ENCODE assay signal across 16 cellular contexts in the genomic region with DNA sequence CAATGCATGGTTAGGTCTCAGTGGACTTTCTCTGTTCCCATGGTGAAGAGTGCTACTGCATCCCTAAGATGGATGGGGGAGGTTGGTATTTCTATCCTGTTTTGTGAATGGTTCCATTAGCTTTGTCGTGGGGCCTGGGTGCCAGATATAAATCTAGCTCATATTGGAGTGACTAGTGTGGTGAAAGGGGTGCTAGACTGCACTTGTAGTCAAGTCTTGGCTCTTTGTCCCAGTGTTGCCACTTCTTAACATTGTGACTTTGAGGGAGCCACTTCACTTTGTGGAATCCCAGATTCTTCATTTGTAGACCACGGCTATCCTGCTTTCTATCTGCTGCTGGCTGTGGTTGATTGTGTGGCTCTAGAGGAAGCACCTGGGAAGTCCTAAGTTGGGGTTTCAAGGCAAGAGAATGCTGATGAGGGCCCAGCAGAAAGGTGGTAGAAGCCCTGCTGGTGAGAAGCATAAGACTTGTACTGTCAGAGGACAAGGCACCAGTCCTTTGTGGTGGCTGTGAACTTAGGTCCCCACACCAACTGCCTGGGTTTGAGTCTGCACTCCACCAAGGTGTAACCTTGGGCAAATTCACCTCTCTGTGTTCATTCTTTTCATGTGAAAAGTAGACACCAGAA. TPM values are rescaled to one million over a fixed set of nuclear protein-coding genes. Genes with fewer than 3 reads are reported as not detected.
DNase-seq lines count a peak whose midpoint lies in the region; ATAC-seq and TF ChIP-seq lines count a peak whose summit lies in the region.
"Had no signal": no experiment of that assay in that cellular context is flagged by ENCODE, and none has a peak within 500 bp of the region (broad histone marks: within the 10 kb centered on the region; RNA-seq: fewer than 3 reads in every experiment).

No MANE protein-coding gene starts in this region.

- H3K4me2 ChIP-seq in BLaER1 treated with 17β-estradiol and CSF1 and Interleukin-3, amounts not matched to agents 10 nM and 100 nM, result peak overlapping the region; percentile 5 to 75 (median 63); a peak in 19 of 22 replicates
- H3K4me2 ChIP-seq: SK-N-SH had no signal

- no peak for ATAC-seq in WTC11
- ATAC-seq in right lobe of liver, result no peak
- ATAC-seq in GM18519 (IDR thresholded peaks at IDR 0.05; ENCODE audit: low FRiP score, unreplicated experiment), result no peak

- H3K9me3 Mint-ChIP-seq in Caco-2 (ENCODE audit: unreplicated experiment), result no peaks in the 10 kb centered on the region
- no peaks in the 10 kb centered on the region for H3K9me3 Mint-ChIP-seq in WTC11

- intact Hi-C loops in Caco-2 (cut with micrococcal nuclease; ENCODE audit: unreplicated experiment) (no loop called here), right lobe of liver (cut with DNase I) (no loop called here), testis (cut with DNase I; ENCODE audit: low total_unique reads) (no loop called here)

- H3K4me3 ChIP-seq in BLaER1 treated with 17β-estradiol and CSF1 and Interleukin-3, amounts not matched to agents 10 nM and 100 nM, result no peak overlapping the region
- H3K4me3 ChIP-seq in Caco-2 (ENCODE audit: low read depth, low read length) (no peak overlapping the region), right lobe of liver (no peak overlapping the region), testis (no peak overlapping the region)
- H3K4me3 ChIP-seq: dorsolateral prefrontal cortex, prostate gland had no signal

- TF ChIP-seq CTCF in Caco-2 (IDR thresholded peaks at IDR 0.05; ENCODE audit: insufficient read depth in 1 of 2, low read depth in 1 of 2, low read length in 1 of 2, severe bottlenecking in 1 of 2, unreplicated experiment in 1 of 2) (no peak), WTC11 (IDR thresholded peaks at IDR 0.05) (no peak), right lobe of liver (IDR thresholded peaks at IDR 0.05) (no peak), GM20000 (IDR thresholded peaks at IDR 0.05; ENCODE audit: extremely low read depth, missing control alignments) (no peak), testis (IDR thresholded peaks at IDR 0.05) (no peak)

- H3K9ac ChIP-seq in BLaER1 treated with 17β-estradiol and CSF1 and Interleukin-3, amounts not matched to agents 10 nM and 100 nM, result no peak overlapping the region
- H3K9ac ChIP-seq: SK-N-SH had no signal

- H3K27ac Mint-ChIP-seq in Caco-2 (ENCODE audit: unreplicated experiment), result peak overlapping the region; percentile 39
- H3K27ac Mint-ChIP-seq in WTC11, result peak overlapping the region; percentile 43; the same call in 1 of the 2 replicates

- POLR2A ChIA-PET in Caco-2 (lab: Charles Lee), result no interaction called here
- POLR2A ChIA-PET in WTC11 (lab: Charles Lee), result interaction anchor here (0.7 kb wide), 1 partner anchor 44 kb away, joined by 3 read pairs; a partner anchor contains a TSS

- DNase-seq in Caco-2 (no peak), WTC11 (ENCODE audit: low spot score) (no peak), right lobe of liver (no peak), GM20000 (ENCODE audit: low spot score) (no peak), testis (no peak), NCI-H1092 treated with DMSO at 0.1 percent for 48 hours (lab: John Stamatoyannopoulos, UW) (no peak)
- DNase-seq: AML-193; dorsolateral prefrontal cortex; left colon; NCI-H1930; NCI-H510A treated with DMSO at 0.1 percent for 48 hours; SK-N-SH; stimulated activated CD4-positive, alpha-beta T cell treated with anti-CD3 and anti-CD28 coated beads, Interleukin-15, amount 100 ng/mL, for 24 hours had no signal

- BruUV-seq in Caco-2 (replicated peaks; lab: Mats Ljungman, UMichigan), result no TSS peak

- H3K4me1 Mint-ChIP-seq in Caco-2 (ENCODE audit: low read depth, unreplicated experiment), result peaks cover 43% of the 10 kb centered on the region
- H3K4me1 Mint-ChIP-seq in WTC11, result peaks cover 45% of the 10 kb centered on the region

- CTCF ChIA-PET in Caco-2 (lab: Charles Lee), result no interaction called here
- CTCF ChIA-PET in WTC11 (lab: Charles Lee), result no interaction called here

- no peaks in the 10 kb centered on the region for H3K27me3 ChIP-seq in BLaER1 treated with 17β-estradiol and CSF1 and Interleukin-3, amounts not matched to agents 10 nM and 100 nM
- H3K27me3 ChIP-seq in Caco-2 (replicated peaks; ENCODE audit: control insufficient read depth, insufficient read depth, low read length), result no peaks in the 10 kb centered on the region
- H3K27me3 ChIP-seq in right lobe of liver, result no peaks in the 10 kb centered on the region
- H3K27me3 ChIP-seq in testis, result no peaks in the 10 kb centered on the region
- H3K27me3 ChIP-seq: dorsolateral prefrontal cortex had no signal

- H3K4me3 Mint-ChIP-seq in Caco-2 (ENCODE audit: unreplicated experiment) (no peak overlapping the region), WTC11 (no peak overlapping the region)

- H3K27me3 Mint-ChIP-seq in Caco-2 (ENCODE audit: insufficient read depth, unreplicated experiment) (no peaks in the 10 kb centered on the region), WTC11 (ENCODE audit: low read depth) (no peaks in the 10 kb centered on the region)

- peaks cover 66 to 98% (median 81%) of the 10 kb centered on the region in 11 experiments for H3K36me3 ChIP-seq in BLaER1 treated with 17β-estradiol and CSF1 and Interleukin-3, amounts not matched to agents 10 nM and 100 nM
- peaks cover 5% of the 10 kb centered on the region for H3K36me3 ChIP-seq in Caco-2 (ENCODE audit: control insufficient read depth, insufficient read depth, low read length)
- no peaks in the 10 kb centered on the region for H3K36me3 ChIP-seq in right lobe of liver
- H3K36me3 ChIP-seq in testis (ENCODE audit: low read depth, missing control alignments), result no peaks in the 10 kb centered on the region
- H3K36me3 ChIP-seq: prostate gland had no signal

- 56% methylated on average over 2 of the region's 2 CpGs for WGBS in right lobe of liver (ENCODE audit: insufficient coverage, low coverage, low lambda C conversion rate, missing lambda C conversion rate)
- WGBS in testis, 2 donors, result 78 to 90% methylated on average over 2 of the region's 2 CpGs

- peak overlapping the region in 6 of 11 experiments; percentile 6 to 63 (median 37); a peak in 8 of 22 replicates for H3K27ac ChIP-seq in BLaER1 treated with 17β-estradiol and CSF1 and Interleukin-3, amounts not matched to agents 10 nM and 100 nM
- H3K27ac ChIP-seq in right lobe of liver (peak overlapping the region; percentile 30 to 83 (median 77)), testis (no peak overlapping the region)
- H3K27ac ChIP-seq: prostate gland had no signal

- H3K9me3 ChIP-seq in BLaER1 treated with 17β-estradiol and CSF1 and Interleukin-3, amounts not matched to agents 10 nM and 100 nM (replicated peaks in 1 of 11), result peaks cover 0 to 4% (median 0%) of the 10 kb centered on the region in 11 experiments; a peak in 1 of 22 replicates
- H3K9me3 ChIP-seq in Caco-2, result no peaks in the 10 kb centered on the region
- no peaks in the 10 kb centered on the region for H3K9me3 ChIP-seq in right lobe of liver
- H3K9me3 ChIP-seq in testis, result no peaks in the 10 kb centered on the region
- H3K9me3 ChIP-seq: prostate gland, SK-N-SH had no signal

- no peak for TF ChIP-seq POLR2A in right lobe of liver (IDR thresholded peaks at IDR 0.05)
- TF ChIP-seq POLR2A in testis (IDR thresholded peaks at IDR 0.05), result no peak

- peaks cover 54 to 100% (median 97%) of the 10 kb centered on the region in 11 experiments; a peak in 21 of 22 replicates for H4K20me1 ChIP-seq in BLaER1 treated with 17β-estradiol and CSF1 and Interleukin-3, amounts not matched to agents 10 nM and 100 nM

- peaks cover 57% of the 10 kb centered on the region for H3K36me3 Mint-ChIP-seq in Caco-2 (ENCODE audit: insufficient read depth, unreplicated experiment)
- peaks cover 23% of the 10 kb centered on the region for H3K36me3 Mint-ChIP-seq in WTC11

- peaks cover 24 to 36% (median 29%) of the 10 kb centered on the region in 10 experiments for H3K4me1 ChIP-seq in BLaER1 treated with 17β-estradiol and CSF1 and Interleukin-3, amounts not matched to agents 10 nM and 100 nM
- peaks cover 44% of the 10 kb centered on the region for H3K4me1 ChIP-seq in Caco-2
- peaks cover 0 to 46% (median 26%) of the 10 kb centered on the region in 4 donors for H3K4me1 ChIP-seq in right lobe of liver
- H3K4me1 ChIP-seq in testis, result peaks cover 5% of the 10 kb centered on the region

TF ChIP-seq in WTC11, 78 proteins besides CTCF, POLR2A, EP300 and RAD21 (continues in another document):
- TF ChIP-seq NR3C1 (CRISPR knock-in tag; conservative IDR thresholded peaks at IDR 0.05; ENCODE audit: low read depth) (no peak), NFE2L1 (CRISPR knock-in tag; IDR thresholded peaks at IDR 0.05) (no peak), ZBTB21 (CRISPR knock-in tag; IDR thresholded peaks at IDR 0.05; ENCODE audit: borderline replicate concordance) (no peak), RELA (CRISPR knock-in tag; IDR thresholded peaks at IDR 0.05; ENCODE audit: borderline replicate concordance) (no peak), PRRX2 (CRISPR knock-in tag; IDR thresholded peaks at IDR 0.05) (no peak), CREB1 (CRISPR knock-in tag; IDR thresholded peaks at IDR 0.05) (no peak), RORB (CRISPR knock-in tag; IDR thresholded peaks at IDR 0.05) (no peak)
- TF ChIP-seq, protein P1, sequence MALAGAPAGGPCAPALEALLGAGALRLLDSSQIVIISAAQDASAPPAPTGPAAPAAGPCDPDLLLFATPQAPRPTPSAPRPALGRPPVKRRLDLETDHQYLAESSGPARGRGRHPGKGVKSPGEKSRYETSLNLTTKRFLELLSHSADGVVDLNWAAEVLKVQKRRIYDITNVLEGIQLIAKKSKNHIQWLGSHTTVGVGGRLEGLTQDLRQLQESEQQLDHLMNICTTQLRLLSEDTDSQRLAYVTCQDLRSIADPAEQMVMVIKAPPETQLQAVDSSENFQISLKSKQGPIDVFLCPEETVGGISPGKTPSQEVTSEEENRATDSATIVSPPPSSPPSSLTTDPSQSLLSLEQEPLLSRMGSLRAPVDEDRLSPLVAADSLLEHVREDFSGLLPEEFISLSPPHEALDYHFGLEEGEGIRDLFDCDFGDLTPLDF (CRISPR knock-in tag; IDR thresholded peaks at IDR 0.05), result no peak
- TF ChIP-seq, protein P2, sequence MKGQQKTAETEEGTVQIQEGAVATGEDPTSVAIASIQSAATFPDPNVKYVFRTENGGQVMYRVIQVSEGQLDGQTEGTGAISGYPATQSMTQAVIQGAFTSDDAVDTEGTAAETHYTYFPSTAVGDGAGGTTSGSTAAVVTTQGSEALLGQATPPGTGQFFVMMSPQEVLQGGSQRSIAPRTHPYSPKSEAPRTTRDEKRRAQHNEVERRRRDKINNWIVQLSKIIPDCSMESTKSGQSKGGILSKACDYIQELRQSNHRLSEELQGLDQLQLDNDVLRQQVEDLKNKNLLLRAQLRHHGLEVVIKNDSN (CRISPR knock-in tag; IDR thresholded peaks at IDR 0.05), result no peak
- TF ChIP-seq, protein P3, sequence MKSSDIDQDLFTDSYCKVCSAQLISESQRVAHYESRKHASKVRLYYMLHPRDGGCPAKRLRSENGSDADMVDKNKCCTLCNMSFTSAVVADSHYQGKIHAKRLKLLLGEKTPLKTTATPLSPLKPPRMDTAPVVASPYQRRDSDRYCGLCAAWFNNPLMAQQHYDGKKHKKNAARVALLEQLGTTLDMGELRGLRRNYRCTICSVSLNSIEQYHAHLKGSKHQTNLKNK (CRISPR knock-in tag; IDR thresholded peaks at IDR 0.05), result no peak

RNA-seq across cellular contexts. Expression of a gene that starts 44.1 kb away (rescaled TPM):
- total RNA-seq in Caco-2 (2022), result 182 and 186 TPM in 2 replicates
- total RNA-seq in WTC11 (2021), result 46.6 to 55.8 TPM (median 54.8 TPM) in 3 replicates
- 10 to 100 TPM; 17.5 to 42.9 (median 31.4) TPM for total RNA-seq in right lobe of liver
- total RNA-seq in testis, result 10 to 100 TPM; 23.5 to 23.8 TPM
- polyA plus RNA-seq in testis (ENCODE audit: insufficient read depth, low read depth, low replicate concordance), result 31.4 TPM

Comparison
In these comparisons a context has a peak if more than half of its experiments do, and no peak if none do; other contexts are left out.
1. H3K27ac ChIP-seq: peak in BLaER1 treated with 17β-estradiol and CSF1 and Interleukin-3, amounts not matched to agents 10 nM and 100 nM (6 of 11) and right lobe of liver (3 of 3); none in testis (0 of 2).